In the genomic region with DNA sequence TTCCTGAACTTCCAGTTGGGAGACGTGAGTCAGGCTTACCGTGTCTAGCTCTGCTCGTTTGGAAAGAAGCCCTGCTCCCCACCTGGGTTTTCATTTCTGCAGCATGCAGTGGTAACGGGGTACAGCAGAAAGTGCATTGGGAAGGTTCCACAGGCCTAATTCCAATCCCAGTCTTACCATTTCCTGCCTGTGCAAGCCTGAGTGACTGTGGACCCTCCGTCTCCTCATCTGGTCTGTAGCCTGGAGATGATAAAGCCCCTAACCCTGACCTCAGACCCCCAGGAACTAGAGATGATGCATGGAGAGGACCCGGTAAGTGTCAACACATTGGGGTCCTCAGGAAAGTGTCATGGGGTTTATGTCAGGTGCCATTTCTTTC, we compare ENCODE assay signal across 12 cellular contexts. TPM values are rescaled to one million over a fixed set of nuclear protein-coding genes. Genes with fewer than 3 reads are reported as not detected.
DNase-seq lines count a peak whose midpoint lies in the region; ATAC-seq and TF ChIP-seq lines count a peak whose summit lies in the region.
"Had no signal": no experiment of that assay in that cellular context is flagged by ENCODE, and none has a peak within 500 bp of the region (broad histone marks: within the 10 kb centered on the region; RNA-seq: fewer than 3 reads in every experiment).

No MANE protein-coding gene starts in this region.

- WGBS in spleen, 5 donors, result 87 to 98% (median 91%) methylated on average over 6 of the region's 6 CpGs

- no peak for TF ChIP-seq CTCF in spleen (IDR thresholded peaks at IDR 0.05 in 8 of 11, conservative IDR thresholded peaks at IDR 0.05 in 3 of 11)

- H3K9me3 ChIP-seq in spleen, result no peaks in the 10 kb centered on the region

- H3K4me1 Mint-ChIP-seq in activated CD4-positive, alpha-beta T cell treated with anti-CD3 and anti-CD28 coated beads for 36 hours, result peaks cover 66% of the 10 kb centered on the region
- H3K4me1 Mint-ChIP-seq in activated CD4-positive, alpha-beta memory T cell treated with anti-CD3 and anti-CD28 coated beads for 36 hours (ENCODE audit: low read depth), result peaks cover 64% of the 10 kb centered on the region
- H3K4me1 Mint-ChIP-seq in effector memory CD8-positive, alpha-beta T cell (ENCODE audit: low read depth in 2 of 2), result peaks cover 50 to 57% of the 10 kb centered on the region in 2 donors

- peak overlapping the region; percentile 94 for H3K27ac Mint-ChIP-seq in activated CD4-positive, alpha-beta T cell treated with anti-CD3 and anti-CD28 coated beads for 36 hours
- H3K27ac Mint-ChIP-seq in activated CD4-positive, alpha-beta memory T cell treated with anti-CD3 and anti-CD28 coated beads for 36 hours, result peak overlapping the region; percentile 94
- H3K27ac Mint-ChIP-seq in effector memory CD8-positive, alpha-beta T cell, result peak overlapping the region; percentile 80 to 95

- no peak for TF ChIP-seq POLR2A in spleen (IDR thresholded peaks at IDR 0.05)

- no peaks in the 10 kb centered on the region for H3K27me3 ChIP-seq in spleen (replicated peaks in 1 of 7)

- H3K4me3 ChIP-seq in spleen, result no peak overlapping the region
- H3K4me3 ChIP-seq: PC-9 had no signal

- H3K9me3 Mint-ChIP-seq in activated CD4-positive, alpha-beta T cell treated with anti-CD3 and anti-CD28 coated beads for 36 hours (ENCODE audit: low read depth), result peaks cover 8% of the 10 kb centered on the region
- peaks cover 6% of the 10 kb centered on the region for H3K9me3 Mint-ChIP-seq in activated CD4-positive, alpha-beta memory T cell treated with anti-CD3 and anti-CD28 coated beads for 36 hours
- H3K9me3 Mint-ChIP-seq in effector memory CD8-positive, alpha-beta T cell, result no peaks in the 10 kb centered on the region

- intact Hi-C loops in activated CD4-positive, alpha-beta T cell treated with anti-CD3 and anti-CD28 coated beads for 36 hours (cut with DNase I, micrococcal nuclease), result no loop called here
- intact Hi-C loops in activated CD4-positive, alpha-beta memory T cell treated with anti-CD3 and anti-CD28 coated beads for 36 hours (cut with micrococcal nuclease), result loop anchor here (1.0 kb wide), 1 partner anchor 10 kb away; no protein-coding TSS in a partner anchor
- intact Hi-C loops in spleen (cut with DNase I; ENCODE audit: low total_unique reads), result no loop called here

- peaks cover 22 to 69% (median 48%) of the 10 kb centered on the region in 6 donors for H3K4me1 ChIP-seq in spleen

- ATAC-seq in activated CD4-positive, alpha-beta T cell treated with anti-CD3 and anti-CD28 coated beads for 36 hours, result no peak
- no peak for ATAC-seq in effector memory CD8-positive, alpha-beta T cell (replicated peaks)

- CTCF ChIA-PET in activated CD4-positive, alpha-beta T cell treated with anti-CD3 and anti-CD28 coated beads for 36 hours (lab: Charles Lee), result interaction anchor here (0.9 to 1.8 kb wide), 6 partner anchors 10 to 88 kb away, joined by 3 to 7 read pairs (median 4); no protein-coding TSS in a partner anchor
- CTCF ChIA-PET in activated CD4-positive, alpha-beta memory T cell treated with anti-CD3 and anti-CD28 coated beads for 36 hours (lab: Charles Lee), result interaction anchor here (1.2 to 4.8 kb wide), 2 partner anchors 30 to 32 kb away, joined by 3 to 37 read pairs; no protein-coding TSS in a partner anchor

- POLR2A ChIA-PET in activated CD4-positive, alpha-beta T cell treated with anti-CD3 and anti-CD28 coated beads for 36 hours (lab: Charles Lee), result no interaction called here
- POLR2A ChIA-PET in activated CD4-positive, alpha-beta memory T cell treated with anti-CD3 and anti-CD28 coated beads for 36 hours (lab: Charles Lee), result interaction anchor here (0.8 to 1.5 kb wide), 3 partner anchors 29 to 36 kb away, joined by 3 read pairs; no protein-coding TSS in a partner anchor

- H3K4me3 Mint-ChIP-seq in activated CD4-positive, alpha-beta T cell treated with anti-CD3 and anti-CD28 coated beads for 36 hours, result peak overlapping the region; percentile 41
- H3K4me3 Mint-ChIP-seq in activated CD4-positive, alpha-beta memory T cell treated with anti-CD3 and anti-CD28 coated beads for 36 hours, result peak overlapping the region; percentile 61
- peak overlapping the region; percentile 65 for H3K4me3 Mint-ChIP-seq in effector memory CD8-positive, alpha-beta T cell

- H3K27ac ChIP-seq in spleen, result peak overlapping the region in 6 of 8 donors; percentile 9 to 85 (median 76)
- H3K27ac ChIP-seq: PC-9 had no signal

- DNase-seq in activated CD4-positive, alpha-beta T cell treated with anti-CD3 and anti-CD28 coated beads for 36 hours, result no peak
- no peak for DNase-seq in activated CD4-positive, alpha-beta T cell treated with anti-CD3 and anti-CD28 coated beads for 4 hours
- DNase-seq in activated CD4-positive, alpha-beta memory T cell treated with anti-CD3 and anti-CD28 coated beads for 36 hours, result no peak
- no peak for DNase-seq in effector memory CD8-positive, alpha-beta T cell
- DNase-seq in spleen (peak; percentile 36), SHP77 (lab: John Stamatoyannopoulos, UW) (no peak), NCI-H1417 treated with DMSO at 0.1 percent for 48 hours (lab: John Stamatoyannopoulos, UW) (no peak), LoVo (ENCODE audit: low spot score) (no peak)
- DNase-seq: amniotic stem cell, NCI-H524 treated with DMSO at 0.1 percent for 48 hours, PC-9 had no signal

- no peaks in the 10 kb centered on the region for H3K36me3 ChIP-seq in spleen

- H3K36me3 Mint-ChIP-seq in activated CD4-positive, alpha-beta T cell treated with anti-CD3 and anti-CD28 coated beads for 36 hours (ENCODE audit: low read depth), result peaks cover 25% of the 10 kb centered on the region
- peaks cover 10% of the 10 kb centered on the region for H3K36me3 Mint-ChIP-seq in activated CD4-positive, alpha-beta memory T cell treated with anti-CD3 and anti-CD28 coated beads for 36 hours
- no peaks in the 10 kb centered on the region for H3K36me3 Mint-ChIP-seq in effector memory CD8-positive, alpha-beta T cell (ENCODE audit: insufficient read depth)

- no peaks in the 10 kb centered on the region for H3K27me3 Mint-ChIP-seq in activated CD4-positive, alpha-beta T cell treated with anti-CD3 and anti-CD28 coated beads for 36 hours
- H3K27me3 Mint-ChIP-seq in activated CD4-positive, alpha-beta memory T cell treated with anti-CD3 and anti-CD28 coated beads for 36 hours, result no peaks in the 10 kb centered on the region
- H3K27me3 Mint-ChIP-seq in effector memory CD8-positive, alpha-beta T cell, result no peaks in the 10 kb centered on the region

RNA-seq across cellular contexts. Expression of a gene that starts 5.8 kb away (rescaled TPM):
- 100 to 1,000 TPM; 232 to 274 TPM for total RNA-seq in activated CD4-positive, alpha-beta T cell treated with anti-CD3 and anti-CD28 coated beads for 36 hours
- 100 to 1,000 TPM; 156 to 170 TPM for total RNA-seq in activated CD4-positive, alpha-beta memory T cell treated with anti-CD3 and anti-CD28 coated beads for 36 hours
- total RNA-seq in spleen, result 100 to 1,000 TPM in 4 of 7 donors, 10 to 100 TPM in 3; 73.1 to 154 (median 106) TPM
- polyA plus RNA-seq in spleen, result 10 to 100 TPM; 43.9 to 75.8 (median 74.3) TPM

RNA-seq across cellular contexts. Expression of a gene that starts 40.6 kb away (rescaled TPM):
- 1 to 10 TPM; 4.6 to 4.8 TPM for total RNA-seq in activated CD4-positive, alpha-beta T cell treated with anti-CD3 and anti-CD28 coated beads for 36 hours
- total RNA-seq in activated CD4-positive, alpha-beta memory T cell treated with anti-CD3 and anti-CD28 coated beads for 36 hours, result 10 to 100 TPM in 1 of 2 experiments, 1 to 10 TPM in 1; 9.8 to 10.5 TPM
- 10 to 100 TPM in 6 of 7 donors, 1 to 10 TPM in 1; 6.3 to 53.9 (median 21.2) TPM for total RNA-seq in spleen
- 10 to 100 TPM in 1 of 3 donors, 1 to 10 TPM in 2; 1.9 to 11.1 (median 5.9) TPM for polyA plus RNA-seq in spleen
- total RNA-seq: LHCN-M2 had no signal
